In genomic region chr19:54136086-54136863, GRCh38 we compare ENCODE assay signal across 8 cellular contexts. TPM values are rescaled to one million over a fixed set of nuclear protein-coding genes. Genes with fewer than 3 reads are reported as not detected.
DNase-seq lines count a peak whose midpoint lies in the region; ATAC-seq and TF ChIP-seq lines count a peak whose summit lies in the region.

No MANE protein-coding gene starts in this region.

- peak overlapping the region; percentile 48 for H3K9ac ChIP-seq in HUES6 (ENCODE audit: low read length)
- H3K9ac ChIP-seq in liver (ENCODE audit: low read depth in 1 of 2, low read length in 2 of 2): peak overlapping the region in 1 of 2 donors; percentile 33

- no peaks in the 10 kb centered on the region for H3K9me3 ChIP-seq in HUES6 (ENCODE audit: control insufficient read depth, insufficient read depth, low read depth, low read length)
- no peaks in the 10 kb centered on the region for H3K9me3 ChIP-seq in liver (ENCODE audit: control insufficient read depth in 4 of 4, low read length in 3 of 4)
- no peaks in the 10 kb centered on the region for H3K9me3 ChIP-seq in upper lobe of right lung

- TF ChIP-seq CTCF in astrocyte of the spinal cord (IDR thresholded peaks at IDR 0.05; ENCODE audit: low read depth, low read length): no peak
- TF ChIP-seq CTCF in liver (IDR thresholded peaks at IDR 0.05; ENCODE audit: low read depth, low read length, missing input control): no peak
- no peak for TF ChIP-seq CTCF in upper lobe of right lung (IDR thresholded peaks at IDR 0.05)

- in situ Hi-C loops in astrocyte of the spinal cord (cut with HindIII; ENCODE audit: low sequenced_read_pairs): no loop called here

- DNase-seq in DMS114 treated with DMSO at 0.1 percent for 48 hours (lab: John Stamatoyannopoulos, UW; ENCODE audit: unreplicated experiment) (peak; percentile 53), astrocyte of the spinal cord (ENCODE audit: low read depth, low spot score) (no peak), upper lobe of right lung (no peak), NCI-H345 treated with DMSO at 0.1 percent for 48 hours (lab: John Stamatoyannopoulos, UW; ENCODE audit: unreplicated experiment) (no peak)

- H3K4me3 ChIP-seq in HUES6 (ENCODE audit: low read depth, low read length) (peak overlapping the region; percentile 66), astrocyte of the spinal cord (ENCODE audit: low read depth, low read length) (peak overlapping the region; percentile 53), liver (ENCODE audit: low read depth in 1 of 3, low read length in 3 of 3) (peak overlapping the region; percentile 41 to 69 (median 68)), upper lobe of right lung (peak overlapping the region; percentile 59)

- TF ChIP-seq RAD21 in liver (IDR thresholded peaks at IDR 0.05): no peak

- H3K27ac ChIP-seq in HUES6 (ENCODE audit: low read depth, low read length) (no peak overlapping the region; the same call in 1 of the 2 replicates), liver (ENCODE audit: low read depth in 1 of 2, low read length in 2 of 2) (peak overlapping the region; percentile 33 to 49), upper lobe of right lung (peak overlapping the region; percentile 55)

- H3K4me1 ChIP-seq in HUES6 (ENCODE audit: control insufficient read depth, insufficient read depth, low read length): peaks cover 9% of the 10 kb centered on the region; the same call in 1 of the 2 replicates
- H3K4me1 ChIP-seq in liver (ENCODE audit: control insufficient read depth in 4 of 4, insufficient read depth in 4 of 4, low read length in 3 of 4): peaks cover 3 to 35% (median 31%) of the 10 kb centered on the region in 4 donors
- peaks cover 33% of the 10 kb centered on the region for H3K4me1 ChIP-seq in upper lobe of right lung

- H3K27me3 ChIP-seq in HUES6 (ENCODE audit: control insufficient read depth, insufficient read depth, low read length) (no peaks in the 10 kb centered on the region), liver (ENCODE audit: control insufficient read depth in 4 of 4, insufficient read depth in 4 of 4, low read length in 3 of 4) (no peaks in the 10 kb centered on the region), upper lobe of right lung (no peaks in the 10 kb centered on the region)

- ATAC-seq in upper lobe of right lung (no peak), GM18519 (IDR thresholded peaks at IDR 0.05; ENCODE audit: low FRiP score, unreplicated experiment) (no peak), GM18498 (IDR thresholded peaks at IDR 0.05; ENCODE audit: unreplicated experiment) (no peak)

- WGBS in liver: 4% methylated on average over 30 of the region's 30 CpGs

- intact Hi-C loops in upper lobe of right lung (cut with DNase I): no loop called here

- H3K36me3 ChIP-seq in HUES6 (ENCODE audit: control insufficient read depth, insufficient read depth, low read length): peaks cover 39% of the 10 kb centered on the region
- H3K36me3 ChIP-seq in liver (ENCODE audit: control insufficient read depth in 4 of 4, insufficient read depth in 3 of 4, low read depth in 1 of 4, low read length in 3 of 4): peaks cover 0 to 8% (median 4%) of the 10 kb centered on the region in 4 donors
- peaks cover 12% of the 10 kb centered on the region for H3K36me3 ChIP-seq in upper lobe of right lung

TF ChIP-seq in liver, 16 proteins besides CTCF, POLR2A, EP300 and RAD21:
- TF ChIP-seq ATF3 (IDR thresholded peaks at IDR 0.05) (no peak), TAF1 (conservative IDR thresholded peaks at IDR 0.05) (no peak), RXRA (IDR thresholded peaks at IDR 0.05) (no peak), HNF4G (IDR thresholded peaks at IDR 0.05) (no peak), ZBTB33 (IDR thresholded peaks at IDR 0.05) (no peak), FOXA2 (IDR thresholded peaks at IDR 0.05) (no peak), YY1 (IDR thresholded peaks at IDR 0.05) (no peak), SP1 (IDR thresholded peaks at IDR 0.05) (no peak), MAX (IDR thresholded peaks at IDR 0.05) (no peak), NR2F2 (IDR thresholded peaks at IDR 0.05) (no peak), FOXA1 (IDR thresholded peaks at IDR 0.05) (no peak), EGR1 (IDR thresholded peaks at IDR 0.05; ENCODE audit: low read depth in 2 of 2) (no peak), JUND (IDR thresholded peaks at IDR 0.05) (no peak), REST (IDR thresholded peaks at IDR 0.05) (no peak), GABPA (IDR thresholded peaks at IDR 0.05 in 1 of 2, conservative IDR thresholded peaks at IDR 0.05 in 1 of 2) (no peak), HNF4A (conservative IDR thresholded peaks at IDR 0.05) (no peak)
TF ChIP-seq in liver: peak in this region for 0.

RNA-seq across cellular contexts. Expression of gene CNOT3, which starts 1.3 kb away (rescaled TPM):
- 10 to 100 TPM in 1 of 2 donors, 1 to 10 TPM in 1; 6.3 to 13.0 TPM for total RNA-seq in liver
- 10 to 100 TPM in 1 of 2 donors, 1 to 10 TPM in 1; 3.7 to 11.9 TPM for polyA plus RNA-seq in liver
- 39.4 TPM for total RNA-seq in upper lobe of right lung

RNA-seq across cellular contexts. Expression of gene PRPF31, which starts 20.7 kb away (rescaled TPM):
- total RNA-seq in liver (10 to 100 TPM; 23.8 to 33.0 TPM), upper lobe of right lung (44.9 TPM)
- 10 to 100 TPM; 25.8 to 31.7 TPM for polyA plus RNA-seq in liver

RNA-seq across cellular contexts. Expression of gene TFPT, which starts 20.8 kb away (rescaled TPM):
- total RNA-seq in liver (1 to 10 TPM; 2.4 to 4.9 TPM), upper lobe of right lung (19.5 TPM)
- polyA plus RNA-seq in liver: 1 to 10 TPM; 3.5 to 5.6 TPM

RNA-seq across cellular contexts. Expression of gene LENG1, which starts 23.2 kb away (rescaled TPM):
- total RNA-seq in liver (1 to 10 TPM; 2.6 to 3.0 TPM), upper lobe of right lung (9.2 TPM)
- polyA plus RNA-seq in liver: 1 to 10 TPM; 2.8 to 4.4 TPM

RNA-seq across cellular contexts. Expression of gene NDUFA3, which starts 33.6 kb away (rescaled TPM):
- total RNA-seq in liver (10 to 100 TPM in 1 of 2 donors, 1 to 10 TPM in 1; 5.9 to 10.6 TPM), upper lobe of right lung (115 TPM)
- polyA plus RNA-seq in liver: 100 to 1,000 TPM; 126 to 343 TPM
